Comparison of ENCODE assay signal across 1 cellular context in genomic region chr10:100989088-100989487, GRCh38.
TF ChIP-seq lines count a peak whose summit lies in the region.

No MANE protein-coding gene starts in this region.

TF ChIP-seq in GM12878, 131 proteins besides CTCF, POLR2A, EP300 and RAD21:
- no peak for TF ChIP-seq FOS (IDR thresholded peaks at IDR 0.05; ENCODE audit: borderline replicate concordance, extremely low read depth, insufficient read length)
- no peak for TF ChIP-seq ATF7 (IDR thresholded peaks at IDR 0.05; ENCODE audit: low read depth)
- no peak for TF ChIP-seq CREM (IDR thresholded peaks at IDR 0.05; ENCODE audit: low read depth)
- no peak for TF ChIP-seq MLLT1 (IDR thresholded peaks at IDR 0.05)
- no peak for TF ChIP-seq SP1 (IDR thresholded peaks at IDR 0.05; ENCODE audit: low read depth, low read length)
- TF ChIP-seq USF2 (IDR thresholded peaks at IDR 0.05; ENCODE audit: borderline replicate concordance, low read depth, low read length) = no peak
- TF ChIP-seq SPI1 (IDR thresholded peaks at IDR 0.05; ENCODE audit: borderline replicate concordance, insufficient read depth, low read depth, low read length) = no peak
- TF ChIP-seq IKZF1 (conservative IDR thresholded peaks at IDR 0.05) = no peak
